ENCODE assay signal across 14 cellular contexts in the genomic region with DNA sequence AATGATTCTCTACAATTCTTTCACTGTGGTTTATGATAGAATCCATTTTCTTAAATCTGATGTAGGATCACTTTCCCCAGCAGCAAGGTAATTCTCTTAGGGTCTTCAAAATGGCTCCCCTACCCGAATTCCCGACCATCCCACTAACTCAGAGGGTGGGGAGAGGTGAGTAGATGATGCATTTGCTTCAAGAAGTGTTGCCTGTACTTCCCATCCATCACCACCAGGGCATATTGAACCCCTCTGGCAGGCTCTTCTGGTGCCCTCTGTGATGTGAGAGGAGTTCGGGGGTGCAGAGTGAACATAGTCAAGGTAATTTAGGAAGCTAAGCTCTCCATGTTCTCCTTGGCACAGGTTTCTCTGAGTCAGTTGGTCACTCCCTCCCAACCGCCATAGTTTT. TPM values are rescaled to one million over a fixed set of nuclear protein-coding genes. Genes with fewer than 3 reads are reported as not detected.
DNase-seq lines count a peak whose midpoint lies in the region; ATAC-seq and TF ChIP-seq lines count a peak whose summit lies in the region.
"Had no signal": no experiment of that assay in that cellular context is flagged by ENCODE, and none has a peak within 500 bp of the region (broad histone marks: within the 10 kb centered on the region; RNA-seq: fewer than 3 reads in every experiment).

No MANE protein-coding gene starts in this region.

- H3K36me3 Mint-ChIP-seq in Calu3 (ENCODE audit: insufficient read depth, unreplicated experiment), result no peaks in the 10 kb centered on the region
- H3K36me3 Mint-ChIP-seq in nephron (ENCODE audit: low read depth), result peaks cover 3% of the 10 kb centered on the region

- no peak overlapping the region for H3K27ac Mint-ChIP-seq in Calu3 (ENCODE audit: unreplicated experiment)
- H3K27ac Mint-ChIP-seq in nephron, result peak overlapping the region; percentile 70 to 84 (median 74)
- H3K27ac Mint-ChIP-seq: stimulated activated naive CD8-positive, alpha-beta T cell treated with anti-CD3 and anti-CD28 coated beads, Interleukin-15, amount 100 ng/mL, for 72 hours; T-helper 2 cell treated with Interferon-gamma antibody and Interleukin-4, amounts not matched to agents 5 μg/mL and 100 μg/mL, for 36 hours had no signal

- H3K4me3 Mint-ChIP-seq in Calu3 (ENCODE audit: low read depth, unreplicated experiment), result no peak overlapping the region
- H3K4me3 Mint-ChIP-seq in nephron, result no peak overlapping the region
- H3K4me3 Mint-ChIP-seq: stimulated activated naive CD8-positive, alpha-beta T cell treated with anti-CD3 and anti-CD28 coated beads, Interleukin-15, amount 100 ng/mL, for 72 hours; T-helper 2 cell treated with Interferon-gamma antibody and Interleukin-4, amounts not matched to agents 5 μg/mL and 100 μg/mL, for 36 hours had no signal

- DNase-seq in Calu3 (no peak), cardiac fibroblast (ENCODE audit: low read depth in 2 of 2) (no peak), hypothalamus (lab: John Stamatoyannopoulos, UW) (no peak), COLO668 (lab: John Stamatoyannopoulos, UW; ENCODE audit: unreplicated experiment) (no peak)
- DNase-seq in activated CD8-positive, alpha-beta memory T cell treated with anti-CD3 and anti-CD28 coated beads, Interleukin-2, amount 50 U/mL, for 48 hours, result no peak
- DNase-seq: effector CD4-positive, alpha-beta T cell; NCI-H226; stimulated activated CD4-positive, alpha-beta T cell treated with anti-CD3 and anti-CD28 coated beads, Interleukin-4, amount 100 ng/mL, for 4 hours; stimulated activated naive CD8-positive, alpha-beta T cell treated with anti-CD3 and anti-CD28 coated beads, Interleukin-15, amount 100 ng/mL, for 72 hours had no signal

- CTCF ChIA-PET in Calu3 (lab: Charles Lee), result no interaction called here

- H2AFZ ChIP-seq in KMS-11 (ENCODE audit: low read depth), result no peak overlapping the region
- H2AFZ ChIP-seq: hepatocyte had no signal

- no peaks in the 10 kb centered on the region for H4K20me1 ChIP-seq in KMS-11 (ENCODE audit: insufficient read depth)

- no peaks in the 10 kb centered on the region for H3K36me3 ChIP-seq in KMS-11 (ENCODE audit: insufficient read depth)

- no peaks in the 10 kb centered on the region for H3K79me2 ChIP-seq in KMS-11 (ENCODE audit: insufficient read depth, low read depth)

- H3K9me3 Mint-ChIP-seq in Calu3 (ENCODE audit: low read depth, unreplicated experiment) (no peaks in the 10 kb centered on the region), nephron (no peaks in the 10 kb centered on the region)
- H3K9me3 Mint-ChIP-seq: stimulated activated naive CD8-positive, alpha-beta T cell treated with anti-CD3 and anti-CD28 coated beads, Interleukin-15, amount 100 ng/mL, for 72 hours; T-helper 2 cell treated with Interferon-gamma antibody and Interleukin-4, amounts not matched to agents 5 μg/mL and 100 μg/mL, for 36 hours had no signal

- ATAC-seq in GM18502 (IDR thresholded peaks at IDR 0.05; ENCODE audit: poor library complexity, unreplicated experiment), result no peak
- ATAC-seq: stimulated activated naive CD8-positive, alpha-beta T cell treated with anti-CD3 and anti-CD28 coated beads, Interleukin-15, amount 100 ng/mL, for 72 hours had no signal

- H3K4me2 ChIP-seq in KMS-11, result no peak overlapping the region
- H3K4me2 ChIP-seq: hepatocyte had no signal

- H3K9ac ChIP-seq in KMS-11, result no peak overlapping the region

- no peak overlapping the region for H3K27ac ChIP-seq in KMS-11
- H3K27ac ChIP-seq: hepatocyte had no signal

- H3K27me3 Mint-ChIP-seq in Calu3 (ENCODE audit: unreplicated experiment) (no peaks in the 10 kb centered on the region), nephron (ENCODE audit: low read depth) (no peaks in the 10 kb centered on the region)

- no peaks in the 10 kb centered on the region for H3K4me1 ChIP-seq in KMS-11 (ENCODE audit: low read depth, poor library complexity, severe bottlenecking)

- H3K4me1 Mint-ChIP-seq in Calu3 (ENCODE audit: low read depth, unreplicated experiment), result peaks cover 64% of the 10 kb centered on the region
- peaks cover 84% of the 10 kb centered on the region for H3K4me1 Mint-ChIP-seq in nephron

- BruUV-seq in Calu3 (replicated peaks; lab: Mats Ljungman, UMichigan), result no TSS peak

- peak; percentile 33 for TF ChIP-seq CTCF in Calu3 (IDR thresholded peaks at IDR 0.05; ENCODE audit: unreplicated experiment)
- TF ChIP-seq CTCF in KMS-11 (conservative IDR thresholded peaks at IDR 0.05; ENCODE audit: low read depth, low read length), result peak; percentile 45
- TF ChIP-seq CTCF in cardiac fibroblast (IDR thresholded peaks at IDR 0.05; ENCODE audit: low read depth, low read length), result peak; percentile 38
- TF ChIP-seq CTCF in nephron (IDR thresholded peaks at IDR 0.05; ENCODE audit: unreplicated experiment in 3 of 3), result peak in 2 of 3 experiments; percentile 24 to 26

- H3K4me3 ChIP-seq in KMS-11 (IDR thresholded peaks at IDR 0.05; ENCODE audit: insufficient read depth, low read depth, low read length) (no peak overlapping the region), cardiac fibroblast (replicated peaks in 1 of 2; ENCODE audit: low read depth in 2 of 2, low read length in 2 of 2) (no peak overlapping the region)
- H3K4me3 ChIP-seq: hepatocyte had no signal

- H3K27me3 ChIP-seq in KMS-11 (ENCODE audit: insufficient read depth, low read depth), result no peaks in the 10 kb centered on the region
- H3K27me3 ChIP-seq: hepatocyte had no signal

- intact Hi-C loops in Calu3 (cut with micrococcal nuclease; ENCODE audit: unreplicated experiment), result no loop called here

RNA-seq across cellular contexts. Expression of a gene that starts 52.3 kb away (rescaled TPM):
- 23.7 and 24.5 TPM in 2 replicates for total RNA-seq in Calu3 (2022)
